ENCODE assay signal across 8 cellular contexts in genomic region chr4:157045507-157046127, GRCh38. TPM values are rescaled to one million over a fixed set of nuclear protein-coding genes. Genes with fewer than 3 reads are reported as not detected.
A peak's percentile ranks its signal among the peaks of the same experiment; 100 is the strongest.
DNase-seq lines count a peak whose midpoint lies in the region; ATAC-seq and TF ChIP-seq lines count a peak whose summit lies in the region.

No MANE protein-coding gene starts in this region.

- H3K4me3 Mint-ChIP-seq in CD14-positive monocyte (no peak overlapping the region), mesothelial cell of epicardium (no peak overlapping the region), T-cell (no peak overlapping the region)

- TF ChIP-seq CTCF in CD14-positive monocyte (IDR thresholded peaks at IDR 0.05) (peak; percentile 76), mesothelial cell of epicardium (IDR thresholded peaks at IDR 0.05; ENCODE audit: unreplicated experiment) (peak; percentile 53)

- H3K27me3 Mint-ChIP-seq in CD14-positive monocyte (ENCODE audit: low read depth in 3 of 3) = peaks cover 0 to 2% (median 0%) of the 10 kb centered on the region in 3 donors
- no peaks in the 10 kb centered on the region for H3K27me3 Mint-ChIP-seq in mesothelial cell of epicardium (ENCODE audit: low read depth)
- H3K27me3 Mint-ChIP-seq in T-cell = no peaks in the 10 kb centered on the region

- peak; percentile 77 for ATAC-seq in GM19035 (IDR thresholded peaks at IDR 0.05; ENCODE audit: unreplicated experiment)
- ATAC-seq in HG03432 (IDR thresholded peaks at IDR 0.05; ENCODE audit: unreplicated experiment) = peak; percentile 91
- ATAC-seq in T-cell (replicated peaks in 1 of 4) = no peak
- no peak for ATAC-seq in GM19023 (IDR thresholded peaks at IDR 0.05; ENCODE audit: unreplicated experiment)

- H3K9me3 Mint-ChIP-seq in CD14-positive monocyte (no peaks in the 10 kb centered on the region), mesothelial cell of epicardium (no peaks in the 10 kb centered on the region), T-cell (peaks cover 0 to 7% (median 3%) of the 10 kb centered on the region in 3 donors)

- H3K4me1 Mint-ChIP-seq in CD14-positive monocyte (peaks cover 6% of the 10 kb centered on the region), mesothelial cell of epicardium (peaks cover 8% of the 10 kb centered on the region), T-cell (no peaks in the 10 kb centered on the region)

- no peak for DNase-seq in CD14-positive monocyte (ENCODE audit: low spot score)
- peak; percentile 32 for DNase-seq in NCI-H82 treated with DMSO at 0.1 percent for 48 hours (lab: John Stamatoyannopoulos, UW; ENCODE audit: unreplicated experiment)
- DNase-seq in dermis blood vessel endothelial cell = peak; percentile 80
- DNase-seq in mesothelial cell of epicardium (ENCODE audit: low spot score in 2 of 2, unreplicated experiment in 2 of 2) = no peak
- DNase-seq in T-cell = no peak

- CTCF ChIA-PET in T-cell (lab: Charles Lee) = no interaction called here

- POLR2A ChIA-PET in T-cell (lab: Charles Lee) = no interaction called here

- H3K36me3 Mint-ChIP-seq in CD14-positive monocyte (no peaks in the 10 kb centered on the region), mesothelial cell of epicardium (no peaks in the 10 kb centered on the region), T-cell (no peaks in the 10 kb centered on the region)

- H3K27ac Mint-ChIP-seq in CD14-positive monocyte (no peak overlapping the region), mesothelial cell of epicardium (no peak overlapping the region), T-cell (no peak overlapping the region)

- intact Hi-C loops in CD14-positive monocyte (cut with micrococcal nuclease) = loop anchor here in 1 of 2 donors (10.0 kb wide), 1 partner anchor 571 kb away; no protein-coding TSS in a partner anchor

RNA-seq across cellular contexts. Expression of gene GLRB, which starts 30.3 kb away (rescaled TPM):
- not detected for polyA plus RNA-seq in CD14-positive monocyte
- total RNA-seq in dermis blood vessel endothelial cell (17.5 and 25.0 TPM in 2 replicates), mesothelial cell of epicardium (14.9 to 15.7 TPM (median 15.6 TPM) in 3 replicates), T-cell (not detected)

Comparison
In these comparisons a context has a peak if more than half of its experiments do, and no peak if none do; other contexts are left out.
1. DNase-seq: peak in NCI-H82 treated with DMSO at 0.1 percent for 48 hours (single experiment) and dermis blood vessel endothelial cell (single experiment); none in CD14-positive monocyte (single experiment), mesothelial cell of epicardium (0 of 2) and T-cell (0 of 34).
2. ATAC-seq: peak in GM19035 (single experiment) and HG03432 (single experiment); none in T-cell (0 of 4) and GM19023 (single experiment).
3. RNA of gene GLRB, which starts 30.3 kb away (total RNA-seq): 17.5 to 25.0 TPM in dermis blood vessel endothelial cell and 14.9 to 15.7 TPM in mesothelial cell of epicardium; not detected in T-cell; every median in the first group is over 10 times any median in the second.